In the genomic region with DNA sequence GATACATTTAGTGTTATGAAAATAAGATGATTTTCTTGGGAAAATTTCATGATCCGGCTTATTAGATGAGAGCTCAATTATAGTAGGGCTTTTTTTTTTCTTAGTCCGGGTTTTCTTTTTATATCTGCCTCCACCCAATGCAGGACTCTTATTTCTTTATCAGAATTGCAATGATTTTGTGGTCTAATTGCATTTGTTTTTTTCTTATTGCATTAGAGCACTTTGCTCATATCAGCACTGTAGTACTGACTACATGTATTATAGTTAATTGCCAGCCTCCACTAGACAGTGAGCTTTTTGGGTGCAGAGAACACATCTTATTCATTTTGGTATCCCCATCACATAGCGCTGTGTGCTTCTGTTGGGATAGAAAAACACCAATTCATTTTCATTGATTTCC, we compare ENCODE assay signal across 32 cellular contexts. TPM values are rescaled to one million over a fixed set of nuclear protein-coding genes. Genes with fewer than 3 reads are reported as not detected.
DNase-seq lines count a peak whose midpoint lies in the region; ATAC-seq and TF ChIP-seq lines count a peak whose summit lies in the region.
"Had no signal": no experiment of that assay in that cellular context is flagged by ENCODE, and none has a peak within 500 bp of the region (broad histone marks: within the 10 kb centered on the region; RNA-seq: fewer than 3 reads in every experiment).

No MANE protein-coding gene starts in this region.

- WGBS in SK-N-SH (ENCODE audit: low lambda C conversion rate), result 20% methylated on average over 3 of the region's 3 CpGs
- WGBS in prostate gland, result 90% methylated on average over 3 of the region's 3 CpGs

- H4K20me1 ChIP-seq in SK-N-SH (ENCODE audit: insufficient read depth), result no peaks in the 10 kb centered on the region
- H4K20me1 ChIP-seq: BLaER1; BLaER1 treated with 17β-estradiol and CSF1 and Interleukin-3, amounts not matched to agents 10 nM and 100 nM had no signal

- H3K27me3 ChIP-seq in BE2C, result no peaks in the 10 kb centered on the region
- H3K27me3 ChIP-seq in SK-N-SH (ENCODE audit: insufficient read depth), result no peaks in the 10 kb centered on the region
- peaks cover 0 to 6% of the 10 kb centered on the region in 2 donors for H3K27me3 ChIP-seq in tibial artery
- H3K27me3 ChIP-seq in prostate gland (replicated peaks; ENCODE audit: insufficient read depth), result no peaks in the 10 kb centered on the region
- H3K27me3 ChIP-seq: BLaER1; BLaER1 treated with 17β-estradiol and CSF1 and Interleukin-3, amounts not matched to agents 10 nM and 100 nM had no signal

- no peak for TF ChIP-seq POLR2A in prostate gland (IDR thresholded peaks at IDR 0.05)

- 0 out of 4 replicates have a peak, but pooled peaks of 1 of the 2 experiments have one; percentile 29 for TF ChIP-seq EP300 in SK-N-SH (IDR thresholded peaks at IDR 0.05; ENCODE audit: borderline replicate concordance in 1 of 2, low read depth in 1 of 2, low read length in 1 of 2)

- H3K36me3 ChIP-seq in BE2C, result no peaks in the 10 kb centered on the region
- H3K36me3 ChIP-seq in SK-N-SH (replicated peaks in 1 of 2; ENCODE audit: control insufficient read depth in 1 of 2, insufficient read depth in 2 of 2, low read length in 1 of 2), result no peaks in the 10 kb centered on the region
- no peaks in the 10 kb centered on the region for H3K36me3 ChIP-seq in tibial artery
- H3K36me3 ChIP-seq in prostate gland, result no peaks in the 10 kb centered on the region
- H3K36me3 ChIP-seq: BLaER1; BLaER1 treated with 17β-estradiol and CSF1 and Interleukin-3, amounts not matched to agents 10 nM and 100 nM had no signal

- H3K4me3 ChIP-seq in BE2C (ENCODE audit: low read depth, low read length) (no peak overlapping the region), SK-N-SH (ENCODE audit: low read depth in 2 of 2, low read length in 1 of 2) (no peak overlapping the region), tibial artery (no peak overlapping the region), prostate gland (no peak overlapping the region)
- H3K4me3 ChIP-seq: A549; BLaER1; BLaER1 treated with 17β-estradiol and CSF1 and Interleukin-3, amounts not matched to agents 10 nM and 100 nM had no signal

- no peaks in the 10 kb centered on the region for H3F3A ChIP-seq in SK-N-SH (replicated peaks; ENCODE audit: insufficient read depth)

- H3K27ac ChIP-seq in SK-N-SH (ENCODE audit: low read depth in 2 of 2, low read length in 1 of 2), result no peak overlapping the region
- no peak overlapping the region for H3K27ac ChIP-seq in tibial artery
- H3K27ac ChIP-seq in prostate gland, result no peak overlapping the region
- H3K27ac ChIP-seq: 22Rv1; A549; BLaER1; BLaER1 treated with 17β-estradiol and CSF1 and Interleukin-3, amounts not matched to agents 10 nM and 100 nM; C4-2B had no signal

- no peak for ATAC-seq in SK-N-SH treated with all-trans-retinoic acid at 6 μM for 48 hours
- ATAC-seq: A549; CD8-positive, alpha-beta T cell had no signal

- no peak for TF ChIP-seq CTCF in BE2C (IDR thresholded peaks at IDR 0.05; ENCODE audit: low read depth, low read length)
- no peak for TF ChIP-seq CTCF in SK-N-SH (IDR thresholded peaks at IDR 0.05)
- TF ChIP-seq CTCF in tibial artery (IDR thresholded peaks at IDR 0.05), result no peak
- TF ChIP-seq CTCF in prostate gland (IDR thresholded peaks at IDR 0.05), result no peak

- POLR2A ChIA-PET in SK-N-SH (lab: Yijun Ruan, JAX), result no interaction called here

- intact Hi-C loops in tibial artery (cut with DNase I; ENCODE audit: low total_unique reads) (no loop called here), prostate gland (cut with DNase I) (no loop called here)

- no peak for TF ChIP-seq RAD21 in SK-N-SH (IDR thresholded peaks at IDR 0.05; ENCODE audit: low read length)

- DNase-seq in BE2C, result peak; percentile 11
- peak; percentile 59 for DNase-seq in SK-N-DZ (ENCODE audit: low spot score)
- DNase-seq in SK-N-SH, result peak; percentile 24
- no peak for DNase-seq in tibial artery
- no peak for DNase-seq in NCI-H1417 treated with DMSO at 0.1 percent for 48 hours (lab: John Stamatoyannopoulos, UW)
- DNase-seq in Kasumi-1 (lab: John Stamatoyannopoulos, UW), result no peak
- DNase-seq in prostate gland (ENCODE audit: low spot score), result no peak
- DNase-seq: 8988T; ACHN; AML-193; C1 segment of cervical spinal cord; Caco-2; Calu3; CD4-positive, alpha-beta memory T cell; CD4-positive, alpha-beta T cell; CD4-positive, CD25-positive, alpha-beta regulatory T cell; CD8-positive, alpha-beta memory T cell; CD8-positive, alpha-beta T cell; COR-L47; DMS 273 treated with DMSO at 0.1 percent for 48 hours; DMS153; DMS53; DMS79; DMS79 treated with DMSO at 0.1 percent for 48 hours; DND-41; EL had no signal

- H3K4me1 ChIP-seq in BE2C (peaks cover 6% of the 10 kb centered on the region; the same call in 1 of the 2 replicates), SK-N-SH (ENCODE audit: control insufficient read depth in 1 of 2, insufficient read depth in 2 of 2, low read depth in 1 of 2, low read length in 1 of 2) (no peaks in the 10 kb centered on the region; a peak in 2 of 4 replicates), tibial artery (no peaks in the 10 kb centered on the region), prostate gland (replicated peaks) (no peaks in the 10 kb centered on the region)
- H3K4me1 ChIP-seq: A549; BLaER1; BLaER1 treated with 17β-estradiol and CSF1 and Interleukin-3, amounts not matched to agents 10 nM and 100 nM; Caco-2 had no signal

- H3K79me2 ChIP-seq in SK-N-SH (ENCODE audit: insufficient read depth), result no peaks in the 10 kb centered on the region

- H3K9me3 ChIP-seq in BE2C (no peaks in the 10 kb centered on the region), SK-N-SH (no peaks in the 10 kb centered on the region), tibial artery (no peaks in the 10 kb centered on the region), prostate gland (no peaks in the 10 kb centered on the region)
- H3K9me3 ChIP-seq: A549; BLaER1; BLaER1 treated with 17β-estradiol and CSF1 and Interleukin-3, amounts not matched to agents 10 nM and 100 nM; Caco-2 had no signal

- CTCF ChIA-PET in SK-N-SH (lab: Yijun Ruan, JAX), result interaction anchor here (0.8 to 3.3 kb wide), 4 partner anchors 15 to 184 kb away, joined by 3 to 12 read pairs (median 8); no protein-coding TSS in a partner anchor

- H3K9me2 ChIP-seq in SK-N-SH, result no peaks in the 10 kb centered on the region

- no peak overlapping the region for H2AFZ ChIP-seq in SK-N-SH (ENCODE audit: low read depth)

- no peak overlapping the region for H3K9ac ChIP-seq in SK-N-SH
- H3K9ac ChIP-seq: BLaER1; BLaER1 treated with 17β-estradiol and CSF1 and Interleukin-3, amounts not matched to agents 10 nM and 100 nM had no signal

- no peak overlapping the region for H3K4me2 ChIP-seq in SK-N-SH
- H3K4me2 ChIP-seq: A549; BLaER1; BLaER1 treated with 17β-estradiol and CSF1 and Interleukin-3, amounts not matched to agents 10 nM and 100 nM had no signal

TF ChIP-seq in SK-N-SH treated with all-trans-retinoic acid at 6 μM for 48 hours, 23 proteins besides CTCF, POLR2A, EP300 and RAD21:
- TF ChIP-seq, protein P1, sequence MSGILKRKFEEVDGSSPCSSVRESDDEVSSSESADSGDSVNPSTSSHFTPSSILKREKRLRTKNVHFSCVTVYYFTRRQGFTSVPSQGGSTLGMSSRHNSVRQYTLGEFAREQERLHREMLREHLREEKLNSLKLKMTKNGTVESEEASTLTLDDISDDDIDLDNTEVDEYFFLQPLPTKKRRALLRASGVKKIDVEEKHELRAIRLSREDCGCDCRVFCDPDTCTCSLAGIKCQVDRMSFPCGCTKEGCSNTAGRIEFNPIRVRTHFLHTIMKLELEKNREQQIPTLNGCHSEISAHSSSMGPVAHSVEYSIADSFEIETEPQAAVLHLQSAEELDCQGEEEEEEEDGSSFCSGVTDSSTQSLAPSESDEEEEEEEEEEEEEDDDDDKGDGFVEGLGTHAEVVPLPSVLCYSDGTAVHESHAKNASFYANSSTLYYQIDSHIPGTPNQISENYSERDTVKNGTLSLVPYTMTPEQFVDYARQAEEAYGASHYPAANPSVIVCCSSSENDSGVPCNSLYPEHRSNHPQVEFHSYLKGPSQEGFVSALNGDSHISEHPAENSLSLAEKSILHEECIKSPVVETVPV (CRISPR knock-in tag; IDR thresholded peaks at IDR 0.05), result no peak
- TF ChIP-seq PPARA (CRISPR knock-in tag; IDR thresholded peaks at IDR 0.05; ENCODE audit: borderline replicate concordance) (no peak), CSDC2 (CRISPR knock-in tag; IDR thresholded peaks at IDR 0.05) (no peak), ZC3H10 (CRISPR knock-in tag; IDR thresholded peaks at IDR 0.05) (no peak), ISL1 (CRISPR knock-in tag; IDR thresholded peaks at IDR 0.05) (peak; percentile 74)

RNA-seq across cellular contexts. Expression of a gene that starts 50.0 kb away (rescaled TPM):
- polyA plus RNA-seq in BE2C (2012; ENCODE audit: insufficient read depth, insufficient read length, low read depth), result 8.9 TPM
- polyA plus RNA-seq in SK-N-DZ (2014; cell fraction: cytosol; rRNA removed), result 64.2 and 68.7 TPM in 2 replicates
- polyA plus RNA-seq in SK-N-DZ (2014; cell fraction: nucleus; rRNA removed), result 56.6 and 57.2 TPM in 2 replicates
- 10.6 and 12.5 TPM in 2 replicates for polyA plus RNA-seq in SK-N-SH (2012; rRNA removed)
- 15.1 and 20.7 TPM in 2 replicates for polyA plus RNA-seq in SK-N-SH (2012; cell fraction: cytosol; rRNA removed)
- polyA plus RNA-seq in SK-N-SH (2012; cell fraction: nucleus; rRNA removed), result 10.3 and 13.0 TPM in 2 replicates
- total RNA-seq in prostate gland, result 1 to 10 TPM; 3.0 to 5.2 TPM

Comparison
In these comparisons a context has a peak if more than half of its experiments do, and no peak if none do; other contexts are left out.
1. DNase-seq: peak in BE2C (single experiment), SK-N-DZ (single experiment) and SK-N-SH (single experiment); none in tibial artery (0 of 2), NCI-H1417 treated with DMSO at 0.1 percent for 48 hours (single experiment), Kasumi-1 (0 of 2) and prostate gland (single experiment).